16 cellular contexts compared by ENCODE assay signal in genomic region chr10:49184642-49185111, GRCh38. TPM values are rescaled to one million over a fixed set of nuclear protein-coding genes. Genes with fewer than 3 reads are reported as not detected.
DNase-seq lines count a peak whose midpoint lies in the region; ATAC-seq, FAIRE-seq and TF ChIP-seq lines count a peak whose summit lies in the region.
"Had no signal": no experiment of that assay in that cellular context is flagged by ENCODE, and none has a peak within 500 bp of the region (broad histone marks: within the 10 kb centered on the region; RNA-seq: fewer than 3 reads in every experiment).

No MANE protein-coding gene starts in this region.

- WGBS in spleen, 5 donors, result 36 to 57% (median 40%) methylated on average over 6 of the region's 6 CpGs
- 62 to 66% methylated on average over 6 of the region's 6 CpGs for WGBS in pancreas, 2 donors

- H3K36me3 Mint-ChIP-seq in activated CD4-positive, alpha-beta T cell treated with anti-CD3 and anti-CD28 coated beads, Interleukin-2, amount 10 ng/mL, durations not matched to agents 7 days and 5 days (ENCODE audit: low read depth), result peaks cover 2% of the 10 kb centered on the region
- no peaks in the 10 kb centered on the region for H3K36me3 Mint-ChIP-seq in HFFc6 (ENCODE audit: low read depth)
- H3K36me3 Mint-ChIP-seq in activated T-helper 1 cell treated with anti-CD3 and anti-CD28 coated beads, Interleukin-12 subunit alpha, Interleukin-12 subunit beta, Interleukin-2, Interleukin-4 antibody, amounts not matched to agents 30 ng/mL and 10 ng/mL and 1 ng/mL, durations not matched to agents 14 hours and 24 hours and 36 hours (ENCODE audit: low read depth), result peaks cover 6% of the 10 kb centered on the region

- intact Hi-C loops in activated T-helper 1 cell treated with anti-CD3 and anti-CD28 coated beads, Interleukin-12 subunit alpha, Interleukin-12 subunit beta, Interleukin-2, Interleukin-4 antibody, amounts not matched to agents 30 ng/mL and 10 ng/mL and 1 ng/mL, durations not matched to agents 14 hours and 24 hours and 36 hours (cut with micrococcal nuclease), result no loop called here
- intact Hi-C loops in spleen (cut with DNase I; ENCODE audit: low total_unique reads) (no loop called here), pancreas (cut with DNase I) (no loop called here)

- peak overlapping the region in 1 of 8 donors; percentile 2 for H3K4me3 ChIP-seq in spleen
- H3K4me3 ChIP-seq in pancreas, result no peak overlapping the region
- H3K4me3 ChIP-seq: ovary, transverse colon had no signal

- no peaks in the 10 kb centered on the region for H3K36me3 ChIP-seq in spleen
- H3K36me3 ChIP-seq in pancreas, result no peaks in the 10 kb centered on the region
- H3K36me3 ChIP-seq: ovary, transverse colon had no signal

- H3K27ac ChIP-seq in spleen (peak overlapping the region in 5 of 8 donors; percentile 9 to 90 (median 68)), pancreas (no peak overlapping the region)
- H3K27ac ChIP-seq: ovary had no signal

- ATAC-seq in pancreas (no peak), GM19395 (IDR thresholded peaks at IDR 0.05; ENCODE audit: unreplicated experiment) (no peak), HG03565 (IDR thresholded peaks at IDR 0.05; ENCODE audit: unreplicated experiment) (no peak)

- CTCF ChIA-PET in activated CD4-positive, alpha-beta T cell treated with anti-CD3 and anti-CD28 coated beads, Interleukin-2, amount 10 ng/mL, durations not matched to agents 7 days and 5 days (lab: Charles Lee), result no interaction called here

- H3K9me3 Mint-ChIP-seq in activated CD4-positive, alpha-beta T cell treated with anti-CD3 and anti-CD28 coated beads, Interleukin-2, amount 10 ng/mL, durations not matched to agents 7 days and 5 days, result no peaks in the 10 kb centered on the region
- H3K9me3 Mint-ChIP-seq in HFFc6, result no peaks in the 10 kb centered on the region
- H3K9me3 Mint-ChIP-seq in activated T-helper 1 cell treated with anti-CD3 and anti-CD28 coated beads, Interleukin-12 subunit alpha, Interleukin-12 subunit beta, Interleukin-2, Interleukin-4 antibody, amounts not matched to agents 30 ng/mL and 10 ng/mL and 1 ng/mL, durations not matched to agents 14 hours and 24 hours and 36 hours, result no peaks in the 10 kb centered on the region

- H3K4me1 Mint-ChIP-seq in activated CD4-positive, alpha-beta T cell treated with anti-CD3 and anti-CD28 coated beads, Interleukin-2, amount 10 ng/mL, durations not matched to agents 7 days and 5 days, result peaks cover 69% of the 10 kb centered on the region
- H3K4me1 Mint-ChIP-seq in HFFc6 (ENCODE audit: low read depth), result no peaks in the 10 kb centered on the region
- peaks cover 68% of the 10 kb centered on the region for H3K4me1 Mint-ChIP-seq in activated T-helper 1 cell treated with anti-CD3 and anti-CD28 coated beads, Interleukin-12 subunit alpha, Interleukin-12 subunit beta, Interleukin-2, Interleukin-4 antibody, amounts not matched to agents 30 ng/mL and 10 ng/mL and 1 ng/mL, durations not matched to agents 14 hours and 24 hours and 36 hours (ENCODE audit: low read depth)

- POLR2A ChIA-PET in activated CD4-positive, alpha-beta T cell treated with anti-CD3 and anti-CD28 coated beads, Interleukin-2, amount 10 ng/mL, durations not matched to agents 7 days and 5 days (lab: Charles Lee), result no interaction called here

- peaks cover 12% of the 10 kb centered on the region for H3K27me3 Mint-ChIP-seq in activated CD4-positive, alpha-beta T cell treated with anti-CD3 and anti-CD28 coated beads, Interleukin-2, amount 10 ng/mL, durations not matched to agents 7 days and 5 days
- peaks cover 34% of the 10 kb centered on the region for H3K27me3 Mint-ChIP-seq in HFFc6 (ENCODE audit: insufficient read depth)
- peaks cover 13% of the 10 kb centered on the region for H3K27me3 Mint-ChIP-seq in activated T-helper 1 cell treated with anti-CD3 and anti-CD28 coated beads, Interleukin-12 subunit alpha, Interleukin-12 subunit beta, Interleukin-2, Interleukin-4 antibody, amounts not matched to agents 30 ng/mL and 10 ng/mL and 1 ng/mL, durations not matched to agents 14 hours and 24 hours and 36 hours (ENCODE audit: insufficient read depth)

- H3K9me3 ChIP-seq in spleen (no peaks in the 10 kb centered on the region), pancreas (no peaks in the 10 kb centered on the region)
- H3K9me3 ChIP-seq: ovary, transverse colon had no signal

- no peak for FAIRE-seq in pancreas (lab: Jason Lieb, UNC)

- peak overlapping the region; percentile 73 for H3K27ac Mint-ChIP-seq in activated CD4-positive, alpha-beta T cell treated with anti-CD3 and anti-CD28 coated beads, Interleukin-2, amount 10 ng/mL, durations not matched to agents 7 days and 5 days
- no peak overlapping the region for H3K27ac Mint-ChIP-seq in HFFc6
- H3K27ac Mint-ChIP-seq in activated T-helper 1 cell treated with anti-CD3 and anti-CD28 coated beads, Interleukin-12 subunit alpha, Interleukin-12 subunit beta, Interleukin-2, Interleukin-4 antibody, amounts not matched to agents 30 ng/mL and 10 ng/mL and 1 ng/mL, durations not matched to agents 14 hours and 24 hours and 36 hours, result peak overlapping the region; percentile 42

- H3K27me3 ChIP-seq in spleen (replicated peaks in 1 of 7), result no peaks in the 10 kb centered on the region
- H3K27me3 ChIP-seq in pancreas, result no peaks in the 10 kb centered on the region
- H3K27me3 ChIP-seq: ovary, transverse colon had no signal

- peak overlapping the region; percentile 49 for H3K4me3 Mint-ChIP-seq in activated CD4-positive, alpha-beta T cell treated with anti-CD3 and anti-CD28 coated beads, Interleukin-2, amount 10 ng/mL, durations not matched to agents 7 days and 5 days
- no peak overlapping the region for H3K4me3 Mint-ChIP-seq in HFFc6
- peak overlapping the region; percentile 11 for H3K4me3 Mint-ChIP-seq in activated T-helper 1 cell treated with anti-CD3 and anti-CD28 coated beads, Interleukin-12 subunit alpha, Interleukin-12 subunit beta, Interleukin-2, Interleukin-4 antibody, amounts not matched to agents 30 ng/mL and 10 ng/mL and 1 ng/mL, durations not matched to agents 14 hours and 24 hours and 36 hours

- H3K4me1 ChIP-seq in spleen (peaks cover 30 to 100% (median 83%) of the 10 kb centered on the region in 6 donors), pancreas (no peaks in the 10 kb centered on the region)

- no peak for TF ChIP-seq POLR2A in spleen (IDR thresholded peaks at IDR 0.05)

- TF ChIP-seq CTCF in HFFc6 (IDR thresholded peaks at IDR 0.05), result 0 out of 2 replicates have a peak, but pooled peaks have one; percentile 18
- no peak for TF ChIP-seq CTCF in spleen (IDR thresholded peaks at IDR 0.05 in 8 of 11, conservative IDR thresholded peaks at IDR 0.05 in 3 of 11)
- no peak for TF ChIP-seq CTCF in pancreas (IDR thresholded peaks at IDR 0.05)

- DNase-seq in activated CD4-positive, alpha-beta T cell treated with anti-CD3 and anti-CD28 coated beads, Interleukin-2, amount 10 ng/mL, durations not matched to agents 7 days and 5 days, result no peak
- no peak for DNase-seq in activated CD4-positive, alpha-beta T cell treated with anti-CD3 and anti-CD28 coated beads for 1 hour
- DNase-seq in HFFc6 (no peak), spleen (no peak), pancreas (no peak)
- no peak for DNase-seq in activated T-helper 1 cell treated with anti-CD3 and anti-CD28 coated beads, Interleukin-12 subunit alpha, Interleukin-12 subunit beta, Interleukin-2, Interleukin-4 antibody, amounts not matched to agents 30 ng/mL and 10 ng/mL and 1 ng/mL, durations not matched to agents 14 hours and 24 hours and 36 hours (ENCODE audit: low spot score)
- DNase-seq: ACHN; effector CD4-positive, alpha-beta T cell; GOT3; mesendoderm; NCI-H2171 treated with DMSO at 0.1 percent for 48 hours; ovary; transverse colon had no signal

RNA-seq across cellular contexts. Expression of gene TMEM273, which starts 3.5 kb away (rescaled TPM):
- total RNA-seq in activated CD4-positive, alpha-beta T cell treated with anti-CD3 and anti-CD28 coated beads, Interleukin-2, amount 10 ng/mL, durations not matched to agents 7 days and 5 days, result 10 to 100 TPM; 12.5 to 14.0 TPM
- not detected for total RNA-seq in HFFc6 (2021; fragmentation: NEBNext Ultra II Directional; extraction: Animal tissue kit (Norgen Biotek cat#: 25700))
- 16.2 and 16.7 TPM in 2 replicates for total RNA-seq in activated T-helper 1 cell treated with anti-CD3 and anti-CD28 coated beads, Interleukin-12 subunit alpha, Interleukin-12 subunit beta, Interleukin-2, Interleukin-4 antibody, amounts not matched to agents 30 ng/mL and 10 ng/mL and 1 ng/mL, durations not matched to agents 14 hours and 24 hours and 36 hours
- total RNA-seq in spleen, result 10 to 100 TPM; 25.6 to 46.9 (median 30.7) TPM
- polyA plus RNA-seq in spleen, result 10 to 100 TPM; 29.3 to 64.5 (median 52.5) TPM
- 1 to 10 TPM in 4 of 6 donors, under 1 TPM in 2; 0.91 to 7.5 (median 1.6) TPM for total RNA-seq in pancreas
- polyA plus RNA-seq in pancreas, result 1 to 10 TPM; 4.0 to 5.5 TPM
- total RNA-seq: LHCN-M2 had no signal

RNA-seq across cellular contexts. Expression of gene FAM170B, which starts 50.9 kb away (rescaled TPM):
- total RNA-seq in activated CD4-positive, alpha-beta T cell treated with anti-CD3 and anti-CD28 coated beads, Interleukin-2, amount 10 ng/mL, durations not matched to agents 7 days and 5 days, result not detected
- not detected for total RNA-seq in HFFc6 (2021; fragmentation: NEBNext Ultra II Directional; extraction: Animal tissue kit (Norgen Biotek cat#: 25700))
- total RNA-seq in activated T-helper 1 cell treated with anti-CD3 and anti-CD28 coated beads, Interleukin-12 subunit alpha, Interleukin-12 subunit beta, Interleukin-2, Interleukin-4 antibody, amounts not matched to agents 30 ng/mL and 10 ng/mL and 1 ng/mL, durations not matched to agents 14 hours and 24 hours and 36 hours, result not detected in 2 replicates
- total RNA-seq in spleen (not detected), pancreas (not detected)
- polyA plus RNA-seq in spleen (under 1 TPM in 2 of 3 donors, not detected in 1; 0.05 to 0.06 TPM), pancreas (not detected)
- total RNA-seq: LHCN-M2, ovary, transverse colon had no signal
- polyA plus RNA-seq: ovary had no signal

Comparison
In these comparisons a context has a peak if more than half of its experiments do, and no peak if none do; other contexts are left out.
1. H3K27ac ChIP-seq: peak in spleen (5 of 8); none in pancreas (0 of 4).